Comparison of ENCODE assay signal across 13 cellular contexts in the genomic region with DNA sequence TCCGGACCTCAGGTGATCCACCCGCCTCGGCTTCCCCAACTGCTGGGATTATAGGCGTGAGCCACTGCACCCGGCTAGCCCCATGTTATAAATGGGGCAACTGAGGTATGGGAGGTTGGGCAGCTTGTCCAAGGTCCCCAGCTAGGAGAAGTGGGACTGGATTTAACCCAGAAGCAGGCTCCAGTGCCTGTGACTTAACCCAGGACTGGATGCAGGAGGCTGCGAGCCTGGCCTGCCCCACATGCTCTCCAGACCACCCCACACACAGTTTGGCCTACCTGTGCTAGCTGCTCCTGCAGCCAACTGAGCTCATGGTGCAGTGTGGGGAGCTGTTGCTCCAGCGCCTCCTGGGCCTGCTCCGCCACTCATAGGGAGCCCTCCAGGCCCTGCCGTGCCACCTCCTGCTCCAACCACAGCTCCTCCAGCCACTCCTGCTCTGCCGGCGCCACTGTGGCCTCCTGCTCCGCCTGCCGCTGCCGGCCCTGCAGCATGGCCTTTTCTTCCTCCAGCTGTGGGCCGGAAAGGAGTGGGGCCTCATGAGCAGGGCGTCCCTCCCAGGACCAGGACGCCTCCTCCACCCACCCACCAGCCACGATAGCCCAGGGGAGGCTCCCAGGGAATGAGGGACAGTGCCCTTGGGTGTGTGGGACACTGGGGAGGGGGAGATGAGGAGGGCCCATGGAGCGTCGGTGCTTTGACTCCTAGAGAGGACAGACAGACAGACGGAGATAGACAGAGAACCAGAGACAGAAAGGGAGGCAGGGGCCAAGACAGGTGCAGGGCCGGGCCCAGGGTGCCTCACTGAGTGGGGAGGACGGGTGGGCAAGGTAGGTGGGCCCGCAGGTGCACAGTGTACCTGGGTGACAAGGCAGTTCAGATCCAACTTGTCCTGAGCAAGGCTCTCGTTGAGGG. TPM values are rescaled to one million over a fixed set of nuclear protein-coding genes. Genes with fewer than 3 reads are reported as not detected.
DNase-seq lines count a peak whose midpoint lies in the region; ATAC-seq and TF ChIP-seq lines count a peak whose summit lies in the region.
"Had no signal": no experiment of that assay in that cellular context is flagged by ENCODE, and none has a peak within 500 bp of the region (broad histone marks: within the 10 kb centered on the region; RNA-seq: fewer than 3 reads in every experiment).

No MANE protein-coding gene starts in this region.

- H3K9me3 Mint-ChIP-seq in activated CD8-positive, alpha-beta memory T cell treated with anti-CD3 and anti-CD28 coated beads, Interleukin-2, amount 10 ng/mL, durations not matched to agents 7 days and 5 days (ENCODE audit: low read depth): no peaks in the 10 kb centered on the region
- H3K9me3 Mint-ChIP-seq: brain; naive thymus-derived CD4-positive, alpha-beta T cell had no signal

- DNase-seq in activated CD8-positive, alpha-beta memory T cell treated with anti-CD3 and anti-CD28 coated beads, Interleukin-2, amount 50 U/mL, for 48 hours: peak; percentile 65
- DNase-seq in activated CD8-positive, alpha-beta memory T cell treated with anti-CD3 and anti-CD28 coated beads, Interleukin-2, amount 10 ng/mL, durations not matched to agents 7 days and 5 days: no peak
- DNase-seq in RWPE2 (ENCODE audit: low spot score) (peak; percentile 78), left lung (peak; percentile 47 to 91), testis (peak; percentile 14), cerebellar nuclear complex (lab: John Stamatoyannopoulos, UW) (no peak), SKM-1 (lab: John Stamatoyannopoulos, UW; ENCODE audit: unreplicated experiment) (no peak)

- no peak for ATAC-seq in activated CD8-positive, alpha-beta memory T cell treated with anti-CD3 and anti-CD28 coated beads, Interleukin-2, amount 10 ng/mL, durations not matched to agents 7 days and 5 days
- ATAC-seq in RWPE2 (ENCODE audit: low read depth) (no peak), left lung (no peak), HG02840 (IDR thresholded peaks at IDR 0.05; ENCODE audit: low FRiP score, unreplicated experiment) (no peak)
- ATAC-seq: gastroesophageal sphincter had no signal

- 85 to 88% methylated on average over 25 of the region's 25 CpGs for WGBS in testis, 2 donors

- intact Hi-C loops in left lung (cut with DNase I) (no loop called here), testis (cut with DNase I; ENCODE audit: low total_unique reads) (no loop called here)

- no peak overlapping the region for H3K27ac Mint-ChIP-seq in activated CD8-positive, alpha-beta memory T cell treated with anti-CD3 and anti-CD28 coated beads, Interleukin-2, amount 10 ng/mL, durations not matched to agents 7 days and 5 days
- H3K27ac Mint-ChIP-seq: brain had no signal

- H3K36me3 ChIP-seq in RWPE2 (ENCODE audit: low read depth) (peaks cover 21% of the 10 kb centered on the region; the same call in 1 of the 2 replicates), left lung (peaks cover under 1 to 94% of the 10 kb centered on the region in 2 donors), testis (ENCODE audit: low read depth, missing control alignments) (peaks cover 2% of the 10 kb centered on the region)

- H3K4me1 ChIP-seq in RWPE2 (ENCODE audit: insufficient read depth, poor library complexity, severe bottlenecking) (peaks cover 13% of the 10 kb centered on the region), left lung (no peaks in the 10 kb centered on the region), testis (no peaks in the 10 kb centered on the region)

- H3K36me3 Mint-ChIP-seq in activated CD8-positive, alpha-beta memory T cell treated with anti-CD3 and anti-CD28 coated beads, Interleukin-2, amount 10 ng/mL, durations not matched to agents 7 days and 5 days: peaks cover 14% of the 10 kb centered on the region

- no peak overlapping the region for H3K27ac ChIP-seq in RWPE2 (ENCODE audit: poor library complexity, severe bottlenecking)
- H3K27ac ChIP-seq in left lung: no peak overlapping the region
- H3K27ac ChIP-seq in testis: no peak overlapping the region
- H3K27ac ChIP-seq: gastroesophageal sphincter, skin epidermis, thoracic aorta had no signal

- no peaks in the 10 kb centered on the region for H3K27me3 ChIP-seq in RWPE2 (ENCODE audit: insufficient read depth, poor library complexity, severe bottlenecking)
- H3K27me3 ChIP-seq in left lung: no peaks in the 10 kb centered on the region
- no peaks in the 10 kb centered on the region for H3K27me3 ChIP-seq in testis
- H3K27me3 ChIP-seq: gastroesophageal sphincter had no signal

- TF ChIP-seq POLR2A in testis (IDR thresholded peaks at IDR 0.05): no peak

- CTCF ChIA-PET in activated CD8-positive, alpha-beta memory T cell treated with anti-CD3 and anti-CD28 coated beads, Interleukin-2, amount 10 ng/mL, durations not matched to agents 7 days and 5 days (lab: Charles Lee): interaction anchor here (0.6 to 2.2 kb wide), 8 partner anchors 10 to 912 kb away, joined by 3 to 20 read pairs (median 4); partner anchors contain the start of gene NBPF1

- TF ChIP-seq CTCF in RWPE2 (IDR thresholded peaks at IDR 0.05; ENCODE audit: poor library complexity, severe bottlenecking) (no peak), left lung (IDR thresholded peaks at IDR 0.05) (no peak), testis (IDR thresholded peaks at IDR 0.05) (no peak)

- H3K4me3 ChIP-seq in RWPE2 (ENCODE audit: severe bottlenecking) (no peak overlapping the region), left lung (no peak overlapping the region), testis (no peak overlapping the region)
- H3K4me3 ChIP-seq: gastroesophageal sphincter, skin epidermis, thoracic aorta had no signal

- peaks cover 6% of the 10 kb centered on the region for H3K4me1 Mint-ChIP-seq in activated CD8-positive, alpha-beta memory T cell treated with anti-CD3 and anti-CD28 coated beads, Interleukin-2, amount 10 ng/mL, durations not matched to agents 7 days and 5 days
- H3K4me1 Mint-ChIP-seq: brain had no signal

- H3K9me3 ChIP-seq in RWPE2 (ENCODE audit: severe bottlenecking) (no peaks in the 10 kb centered on the region), left lung (no peaks in the 10 kb centered on the region), testis (no peaks in the 10 kb centered on the region)
- H3K9me3 ChIP-seq: gastroesophageal sphincter, thoracic aorta had no signal

- no peak overlapping the region for H3K4me3 Mint-ChIP-seq in activated CD8-positive, alpha-beta memory T cell treated with anti-CD3 and anti-CD28 coated beads, Interleukin-2, amount 10 ng/mL, durations not matched to agents 7 days and 5 days
- H3K4me3 Mint-ChIP-seq: brain; naive thymus-derived CD4-positive, alpha-beta T cell had no signal

- no peaks in the 10 kb centered on the region for H3K27me3 Mint-ChIP-seq in activated CD8-positive, alpha-beta memory T cell treated with anti-CD3 and anti-CD28 coated beads, Interleukin-2, amount 10 ng/mL, durations not matched to agents 7 days and 5 days
- H3K27me3 Mint-ChIP-seq: naive thymus-derived CD4-positive, alpha-beta T cell had no signal

RNA-seq across cellular contexts. Expression of gene NBPF1, which starts 12.4 kb away (rescaled TPM):
- 1 to 10 TPM; 2.8 to 3.1 TPM for total RNA-seq in activated CD8-positive, alpha-beta memory T cell treated with anti-CD3 and anti-CD28 coated beads, Interleukin-2, amount 10 ng/mL, durations not matched to agents 7 days and 5 days
- total RNA-seq in left lung (10 to 100 TPM; 35.2 to 40.1 TPM), testis (100 to 1,000 TPM in 1 of 2 donors, 10 to 100 TPM in 1; 75.6 to 109 TPM)
- polyA plus RNA-seq in testis (ENCODE audit: insufficient read depth, low read depth, low replicate concordance): 93.9 TPM

RNA-seq across cellular contexts. Expression of gene RNU1-3, which starts 41.0 kb away (rescaled TPM):
- 1,000 to 10,000 TPM in 1 of 2 experiments, 100 to 1,000 TPM in 1; 922 to 3,744 TPM for total RNA-seq in activated CD8-positive, alpha-beta memory T cell treated with anti-CD3 and anti-CD28 coated beads, Interleukin-2, amount 10 ng/mL, durations not matched to agents 7 days and 5 days
- total RNA-seq in left lung (1,000 to 10,000 TPM; 2,748 to 3,444 TPM), testis (under 1 TPM; under 0.01 TPM)
- 18.9 TPM for polyA plus RNA-seq in testis (ENCODE audit: insufficient read depth, low read depth, low replicate concordance)
- polyA plus RNA-seq: naive thymus-derived CD4-positive, alpha-beta T cell had no signal

Comparison
In these comparisons a context has a peak if more than half of its experiments do, and no peak if none do; other contexts are left out.
1. DNase-seq: peak in activated CD8-positive, alpha-beta memory T cell treated with anti-CD3 and anti-CD28 coated beads, Interleukin-2, amount 50 U/mL, for 48 hours (single experiment), RWPE2 (single experiment), left lung (2 of 2) and testis (single experiment); none in activated CD8-positive, alpha-beta memory T cell treated with anti-CD3 and anti-CD28 coated beads, Interleukin-2, amount 10 ng/mL, durations not matched to agents 7 days and 5 days (single experiment), cerebellar nuclear complex (0 of 2) and SKM-1 (single experiment).
2. RNA of gene NBPF1, which starts 12.4 kb away (total RNA-seq): 75.6 to 109 TPM in testis and 35.2 to 40.1 TPM in left lung; 2.8 to 3.1 TPM in activated CD8-positive, alpha-beta memory T cell treated with anti-CD3 and anti-CD28 coated beads, Interleukin-2, amount 10 ng/mL, durations not matched to agents 7 days and 5 days; every median in the first group is over 4 times any median in the second.
3. RNA of gene RNU1-3, which starts 41.0 kb away (total RNA-seq): 922 to 3,744 TPM in activated CD8-positive, alpha-beta memory T cell treated with anti-CD3 and anti-CD28 coated beads, Interleukin-2, amount 10 ng/mL, durations not matched to agents 7 days and 5 days and 2,748 to 3,444 TPM in left lung; under 0.01 TPM in testis; every median in the first group is over 100 times any median in the second.